ENCODE assay signal across 8 cellular contexts in the genomic region with DNA sequence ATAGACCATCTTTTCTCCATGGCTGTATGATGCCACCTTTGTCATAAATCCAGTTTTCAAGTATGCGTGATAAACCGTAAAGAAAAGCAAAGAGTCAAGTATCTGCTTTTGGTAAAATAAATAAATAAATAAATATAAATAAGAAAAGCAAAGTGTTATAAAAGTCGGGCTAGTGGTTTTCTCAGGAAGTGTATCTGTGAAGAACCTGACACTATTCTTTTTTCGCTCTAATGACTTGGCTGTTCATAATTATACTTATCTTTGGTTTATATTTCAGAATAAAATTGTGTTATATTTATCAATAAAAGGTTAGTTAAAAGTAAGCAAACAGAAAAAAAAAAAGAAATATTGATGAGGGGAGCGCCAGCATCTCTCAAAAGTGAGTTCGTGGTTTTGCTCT. TPM values are rescaled to one million over a fixed set of nuclear protein-coding genes. Genes with fewer than 3 reads are reported as not detected.
DNase-seq lines count a peak whose midpoint lies in the region; ATAC-seq, FAIRE-seq and TF ChIP-seq lines count a peak whose summit lies in the region.

No MANE protein-coding gene starts in this region.

- H3K27me3 ChIP-seq in astrocyte (ENCODE audit: insufficient read depth, low read length) (no peaks in the 10 kb centered on the region), liver (ENCODE audit: control insufficient read depth in 4 of 4, insufficient read depth in 4 of 4, low read length in 3 of 4) (no peaks in the 10 kb centered on the region), testis (no peaks in the 10 kb centered on the region)

- FAIRE-seq in astrocyte (lab: Jason Lieb, UNC) = no peak

- peaks cover 17% of the 10 kb centered on the region for H3K4me1 Mint-ChIP-seq in activated CD4-positive, alpha-beta T cell treated with anti-CD3 and anti-CD28 coated beads, Interleukin-2, amount 10 ng/mL, durations not matched to agents 7 days and 5 days
- H3K4me1 Mint-ChIP-seq in astrocyte (ENCODE audit: low read depth, unreplicated experiment) = peaks cover 5% of the 10 kb centered on the region

- no peaks in the 10 kb centered on the region for H4K20me1 ChIP-seq in astrocyte (ENCODE audit: insufficient read depth, low read length)

- TF ChIP-seq POLR2A in testis (IDR thresholded peaks at IDR 0.05) = no peak

- CTCF ChIA-PET in activated CD4-positive, alpha-beta T cell treated with anti-CD3 and anti-CD28 coated beads, Interleukin-2, amount 10 ng/mL, durations not matched to agents 7 days and 5 days (lab: Charles Lee) = interaction anchor here (0.8 to 2.4 kb wide), 3 partner anchors 9 to 29 kb away, joined by 3 to 7 read pairs (median 4); a partner anchor contains a TSS

- H3K9me3 ChIP-seq in astrocyte (ENCODE audit: insufficient read depth, low read depth, low read length) (no peaks in the 10 kb centered on the region), liver (ENCODE audit: control insufficient read depth in 4 of 4, low read length in 3 of 4) (peaks cover 8 to 13% (median 10%) of the 10 kb centered on the region in 4 donors), testis (no peaks in the 10 kb centered on the region)

- peak overlapping the region; percentile 91 for H3K27ac Mint-ChIP-seq in activated CD4-positive, alpha-beta T cell treated with anti-CD3 and anti-CD28 coated beads, Interleukin-2, amount 10 ng/mL, durations not matched to agents 7 days and 5 days
- peak overlapping the region; percentile 77 for H3K27ac Mint-ChIP-seq in astrocyte (ENCODE audit: unreplicated experiment)

- no peaks in the 10 kb centered on the region for H3K36me3 ChIP-seq in astrocyte (ENCODE audit: insufficient read depth, low read length)
- peaks cover 0 to 10% (median 2%) of the 10 kb centered on the region in 4 donors for H3K36me3 ChIP-seq in liver (ENCODE audit: control insufficient read depth in 4 of 4, insufficient read depth in 3 of 4, low read depth in 1 of 4, low read length in 3 of 4)
- H3K36me3 ChIP-seq in testis (ENCODE audit: low read depth, missing control alignments) = no peaks in the 10 kb centered on the region

- H3K27ac ChIP-seq in astrocyte (ENCODE audit: low read depth, low read length) (peak overlapping the region; percentile 62), liver (ENCODE audit: low read depth in 1 of 2, low read length in 2 of 2) (peak overlapping the region; percentile 54 to 75), testis (peak overlapping the region in 1 of 2 donors; percentile 76)

- peaks cover 43% of the 10 kb centered on the region for H3K9me3 Mint-ChIP-seq in activated CD4-positive, alpha-beta T cell treated with anti-CD3 and anti-CD28 coated beads, Interleukin-2, amount 10 ng/mL, durations not matched to agents 7 days and 5 days
- H3K9me3 Mint-ChIP-seq in astrocyte (ENCODE audit: unreplicated experiment) = peaks cover 30% of the 10 kb centered on the region

- no peak for ATAC-seq in HG03520 (IDR thresholded peaks at IDR 0.05; ENCODE audit: unreplicated experiment)

- peak overlapping the region; percentile 99 for H3K4me2 ChIP-seq in astrocyte (ENCODE audit: low read length)

- H2AFZ ChIP-seq in astrocyte (ENCODE audit: low read depth, low read length) = peak overlapping the region; percentile 99

- peak overlapping the region; percentile 76 for H3K4me3 Mint-ChIP-seq in activated CD4-positive, alpha-beta T cell treated with anti-CD3 and anti-CD28 coated beads, Interleukin-2, amount 10 ng/mL, durations not matched to agents 7 days and 5 days
- peak overlapping the region; percentile 87 for H3K4me3 Mint-ChIP-seq in astrocyte (ENCODE audit: unreplicated experiment)

- H3K4me1 ChIP-seq in astrocyte (ENCODE audit: insufficient read depth, low read length) (peaks cover 6% of the 10 kb centered on the region), liver (ENCODE audit: control insufficient read depth in 4 of 4, insufficient read depth in 4 of 4, low read length in 3 of 4) (peaks cover 0 to 9% (median 3%) of the 10 kb centered on the region in 4 donors), testis (no peaks in the 10 kb centered on the region)

- peaks cover 23% of the 10 kb centered on the region for H3K79me2 ChIP-seq in astrocyte (ENCODE audit: insufficient read depth, low read length)

- H3K9ac ChIP-seq in astrocyte (ENCODE audit: low read length) (peak overlapping the region; percentile 89), liver (ENCODE audit: low read depth in 1 of 2, low read length in 2 of 2) (peak overlapping the region; percentile 56 to 79)

- WGBS in liver = 62% methylated on average over 6 of the region's 6 CpGs
- WGBS in testis, 2 donors = 44 to 49% methylated on average over 6 of the region's 6 CpGs

- TF ChIP-seq CTCF in astrocyte (IDR thresholded peaks at IDR 0.05; ENCODE audit: insufficient read depth, low read depth, low read length) = no peak
- no peak for TF ChIP-seq CTCF in liver (IDR thresholded peaks at IDR 0.05; ENCODE audit: low read depth, low read length, missing input control)
- TF ChIP-seq CTCF in testis (IDR thresholded peaks at IDR 0.05) = no peak

- POLR2A ChIA-PET in activated CD4-positive, alpha-beta T cell treated with anti-CD3 and anti-CD28 coated beads, Interleukin-2, amount 10 ng/mL, durations not matched to agents 7 days and 5 days (lab: Charles Lee) = interaction anchor here (1.4 to 1.8 kb wide), 2 partner anchors 23 to 30 kb away, joined by 4 to 6 read pairs; a partner anchor contains a TSS

- TF ChIP-seq RAD21 in liver (IDR thresholded peaks at IDR 0.05) = no peak

- DNase-seq in activated CD4-positive, alpha-beta T cell treated with anti-CD3 and anti-CD28 coated beads, Interleukin-2, amount 10 ng/mL, durations not matched to agents 7 days and 5 days = no peak
- no peak for DNase-seq in activated CD4-positive, alpha-beta T cell treated with anti-CD3 and anti-CD28 coated beads, Interleukin-2, amount 50 U/mL, for 48 hours
- DNase-seq in astrocyte (ENCODE audit: low read depth) = no peak
- DNase-seq in testis = no peak
- no peak for DNase-seq in NCI-H2107 (lab: John Stamatoyannopoulos, UW)
- no peak for DNase-seq in RPMI8226

- intact Hi-C loops in testis (cut with DNase I; ENCODE audit: low total_unique reads) = no loop called here

- peaks cover 66% of the 10 kb centered on the region for H3K36me3 Mint-ChIP-seq in activated CD4-positive, alpha-beta T cell treated with anti-CD3 and anti-CD28 coated beads, Interleukin-2, amount 10 ng/mL, durations not matched to agents 7 days and 5 days (ENCODE audit: low read depth)
- H3K36me3 Mint-ChIP-seq in astrocyte (ENCODE audit: low read depth, unreplicated experiment) = peaks cover 19% of the 10 kb centered on the region

- no peaks in the 10 kb centered on the region for H3K27me3 Mint-ChIP-seq in activated CD4-positive, alpha-beta T cell treated with anti-CD3 and anti-CD28 coated beads, Interleukin-2, amount 10 ng/mL, durations not matched to agents 7 days and 5 days
- H3K27me3 Mint-ChIP-seq in astrocyte (ENCODE audit: low read depth, unreplicated experiment) = no peaks in the 10 kb centered on the region

- H3K4me3 ChIP-seq in astrocyte (ENCODE audit: insufficient read depth, low read depth, low read length) (peak overlapping the region; percentile 92), liver (ENCODE audit: low read depth in 1 of 3, low read length in 3 of 3) (peak overlapping the region; percentile 73 to 95 (median 92)), testis (peak overlapping the region; percentile 65 to 94)

TF ChIP-seq in liver, 16 proteins besides CTCF, POLR2A, EP300 and RAD21:
- TF ChIP-seq FOXA2 (IDR thresholded peaks at IDR 0.05) (no peak), TAF1 (conservative IDR thresholded peaks at IDR 0.05) (no peak), EGR1 (IDR thresholded peaks at IDR 0.05; ENCODE audit: low read depth in 2 of 2) (no peak), HNF4G (IDR thresholded peaks at IDR 0.05) (no peak), HNF4A (conservative IDR thresholded peaks at IDR 0.05) (no peak)
- TF ChIP-seq, protein P1, sequence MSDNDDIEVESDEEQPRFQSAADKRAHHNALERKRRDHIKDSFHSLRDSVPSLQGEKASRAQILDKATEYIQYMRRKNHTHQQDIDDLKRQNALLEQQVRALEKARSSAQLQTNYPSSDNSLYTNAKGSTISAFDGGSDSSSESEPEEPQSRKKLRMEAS (IDR thresholded peaks at IDR 0.05) = no peak
- TF ChIP-seq, protein P2, sequence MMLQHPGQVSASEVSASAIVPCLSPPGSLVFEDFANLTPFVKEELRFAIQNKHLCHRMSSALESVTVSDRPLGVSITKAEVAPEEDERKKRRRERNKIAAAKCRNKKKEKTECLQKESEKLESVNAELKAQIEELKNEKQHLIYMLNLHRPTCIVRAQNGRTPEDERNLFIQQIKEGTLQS (IDR thresholded peaks at IDR 0.05) = no peak
TF ChIP-seq in liver: peak in this region for 0.

RNA-seq across cellular contexts. Expression of a gene that starts 0.6 kb away (rescaled TPM):
- 10 to 100 TPM; 16.3 to 16.8 TPM for total RNA-seq in activated CD4-positive, alpha-beta T cell treated with anti-CD3 and anti-CD28 coated beads, Interleukin-2, amount 10 ng/mL, durations not matched to agents 7 days and 5 days
- 6.5 and 6.8 TPM in 2 replicates for total RNA-seq in astrocyte
- 1 to 10 TPM; 6.6 to 9.2 TPM for total RNA-seq in liver
- polyA plus RNA-seq in liver = 1 to 10 TPM; 3.5 to 4.1 TPM
- 10 to 100 TPM in 1 of 2 donors, 1 to 10 TPM in 1; 9.4 to 10.9 TPM for total RNA-seq in testis
- polyA plus RNA-seq in testis (ENCODE audit: insufficient read depth, low read depth, low replicate concordance) = 8.4 TPM

RNA-seq across cellular contexts. Expression of a gene that starts 23.5 kb away (rescaled TPM):
- total RNA-seq in activated CD4-positive, alpha-beta T cell treated with anti-CD3 and anti-CD28 coated beads, Interleukin-2, amount 10 ng/mL, durations not matched to agents 7 days and 5 days = 1 to 10 TPM; 5.5 to 8.8 TPM
- total RNA-seq in astrocyte (3.9 and 5.8 TPM in 2 replicates), liver (10 to 100 TPM in 1 of 2 donors, 1 to 10 TPM in 1; 8.5 to 17.1 TPM), testis (1 to 10 TPM; 8.9 to 9.9 TPM)
- polyA plus RNA-seq in liver (10 to 100 TPM in 1 of 2 donors, 1 to 10 TPM in 1; 7.6 to 11.9 TPM), testis (ENCODE audit: insufficient read depth, low read depth, low replicate concordance) (5.3 TPM)

RNA-seq across cellular contexts. Expression of a gene that starts 30.9 kb away (rescaled TPM):
- total RNA-seq in activated CD4-positive, alpha-beta T cell treated with anti-CD3 and anti-CD28 coated beads, Interleukin-2, amount 10 ng/mL, durations not matched to agents 7 days and 5 days = 1 to 10 TPM; 2.5 to 2.7 TPM
- total RNA-seq in astrocyte = 1.4 and 1.8 TPM in 2 replicates
- 1 to 10 TPM; 1.3 to 1.9 TPM for total RNA-seq in liver
- polyA plus RNA-seq in liver = 1 to 10 TPM in 1 of 2 donors, under 1 TPM in 1; 0.96 to 1.2 TPM
- total RNA-seq in testis = 1 to 10 TPM; 6.7 to 9.3 TPM
- polyA plus RNA-seq in testis (ENCODE audit: insufficient read depth, low read depth, low replicate concordance) = 5.4 TPM

RNA-seq across cellular contexts. Expression of a gene that starts 57.7 kb away (rescaled TPM):
- 1 to 10 TPM; 3.0 to 3.5 TPM for total RNA-seq in activated CD4-positive, alpha-beta T cell treated with anti-CD3 and anti-CD28 coated beads, Interleukin-2, amount 10 ng/mL, durations not matched to agents 7 days and 5 days
- total RNA-seq in astrocyte = 4.3 and 5.4 TPM in 2 replicates
- total RNA-seq in liver = under 1 TPM; 0.79 to 0.92 TPM
- under 1 TPM; 0.19 to 0.45 TPM for polyA plus RNA-seq in liver
- total RNA-seq in testis = 1 to 10 TPM; 4.2 to 4.6 TPM
- 3.0 TPM for polyA plus RNA-seq in testis (ENCODE audit: insufficient read depth, low read depth, low replicate concordance)
